17 cellular contexts compared by ENCODE assay signal in the genomic region with DNA sequence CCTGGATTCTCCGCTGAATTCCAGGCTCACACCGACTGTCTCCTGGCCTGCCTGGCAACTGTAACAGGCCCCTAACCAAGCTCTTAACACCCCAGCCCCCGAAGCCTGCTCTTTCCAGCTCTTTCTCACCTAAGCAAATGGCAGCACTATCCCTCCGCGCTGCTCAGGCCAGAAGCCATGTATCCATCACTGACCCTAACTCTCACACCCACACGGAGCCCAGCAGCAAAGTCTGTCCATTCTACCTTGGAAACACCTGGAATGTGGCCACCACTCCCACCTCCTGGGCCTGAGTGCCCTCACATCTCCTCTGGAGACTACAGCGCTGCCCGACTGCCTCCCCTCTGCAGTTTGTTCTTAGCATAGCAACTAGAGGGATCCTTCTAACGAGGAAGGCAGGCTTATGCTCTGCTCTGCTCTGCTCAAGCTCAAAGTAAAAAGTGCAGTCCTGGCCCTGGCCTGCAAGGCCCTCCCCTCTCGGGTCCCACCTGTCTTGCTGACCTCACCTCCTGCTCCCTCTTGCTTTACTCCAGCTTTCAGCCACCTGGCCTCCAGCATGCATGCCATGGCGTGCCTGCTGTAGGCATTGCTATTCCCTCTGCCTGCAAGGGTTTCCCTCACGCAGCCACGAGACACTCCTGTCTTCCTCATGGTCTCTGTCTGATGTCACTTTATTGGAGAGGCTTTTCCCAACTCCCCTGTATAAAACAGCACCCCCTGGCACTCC. TPM values are rescaled to one million over a fixed set of nuclear protein-coding genes. Genes with fewer than 3 reads are reported as not detected.
A peak's percentile ranks its signal among the peaks of the same experiment; 100 is the strongest.
DNase-seq lines count a peak whose midpoint lies in the region; ATAC-seq, FAIRE-seq and TF ChIP-seq lines count a peak whose summit lies in the region.
"Had no signal": no experiment of that assay in that cellular context is flagged by ENCODE, and none has a peak within 500 bp of the region (broad histone marks: within the 10 kb centered on the region; RNA-seq: fewer than 3 reads in every experiment).

No MANE protein-coding gene starts in this region.

- POLR2A ChIA-PET in WTC11 (lab: Charles Lee): interaction anchor here (0.7 to 1.2 kb wide), 2 partner anchors 27 to 48 kb away, joined by 3 to 4 read pairs; no protein-coding TSS in a partner anchor

- H3K9me3 Mint-ChIP-seq in activated naive CD8-positive, alpha-beta T cell (ENCODE audit: low read depth): no peaks in the 10 kb centered on the region
- H3K9me3 Mint-ChIP-seq in activated naive CD8-positive, alpha-beta T cell treated with anti-CD3 and anti-CD28 coated beads, Interleukin-2, amount 50 U/mL, for 24 hours: no peaks in the 10 kb centered on the region
- H3K9me3 Mint-ChIP-seq in WTC11: no peaks in the 10 kb centered on the region
- H3K9me3 Mint-ChIP-seq: nephron had no signal

- peaks cover 21% of the 10 kb centered on the region for H3K4me1 ChIP-seq in iPS-20b (ENCODE audit: insufficient read depth, low read length)

- TF ChIP-seq CTCF in WTC11 (IDR thresholded peaks at IDR 0.05): no peak

- no peaks in the 10 kb centered on the region for H3K9me3 ChIP-seq in iPS-20b (ENCODE audit: insufficient read depth, low read depth, low read length)

- ATAC-seq in activated naive CD8-positive, alpha-beta T cell treated with anti-CD3 and anti-CD28 coated beads, Interleukin-2, amount 50 U/mL, for 24 hours: no peak
- peak; percentile 68 for ATAC-seq in WTC11
- no peak for ATAC-seq in Right ventricle myocardium inferior
- no peak for ATAC-seq in GM19324 (IDR thresholded peaks at IDR 0.05; ENCODE audit: low FRiP score, unreplicated experiment)
- ATAC-seq: activated CD4-positive, alpha-beta T cell treated with anti-CD3 and anti-CD28 coated beads for 36 hours had no signal

- peak overlapping the region; percentile 16 for H3K27ac Mint-ChIP-seq in activated naive CD8-positive, alpha-beta T cell
- no peak overlapping the region for H3K27ac Mint-ChIP-seq in activated naive CD8-positive, alpha-beta T cell treated with anti-CD3 and anti-CD28 coated beads, Interleukin-2, amount 50 U/mL, for 24 hours
- peak overlapping the region; percentile 55 for H3K27ac Mint-ChIP-seq in WTC11
- H3K27ac Mint-ChIP-seq: activated CD4-positive, alpha-beta T cell treated with anti-CD3 and anti-CD28 coated beads for 36 hours had no signal

- peak; percentile 86 for FAIRE-seq in urothelium cell line (lab: Jason Lieb, UNC)
- FAIRE-seq: islet of Langerhans had no signal

- peaks cover 2% of the 10 kb centered on the region for H3K27me3 Mint-ChIP-seq in activated naive CD8-positive, alpha-beta T cell
- no peaks in the 10 kb centered on the region for H3K27me3 Mint-ChIP-seq in activated naive CD8-positive, alpha-beta T cell treated with anti-CD3 and anti-CD28 coated beads, Interleukin-2, amount 50 U/mL, for 24 hours
- no peaks in the 10 kb centered on the region for H3K27me3 Mint-ChIP-seq in WTC11 (ENCODE audit: low read depth)
- H3K27me3 Mint-ChIP-seq: activated CD4-positive, alpha-beta T cell treated with anti-CD3 and anti-CD28 coated beads for 36 hours had no signal

- no peaks in the 10 kb centered on the region for H3K27me3 ChIP-seq in iPS-20b (ENCODE audit: insufficient read depth, low read length)

- H3K36me3 Mint-ChIP-seq in activated naive CD8-positive, alpha-beta T cell: no peaks in the 10 kb centered on the region
- H3K36me3 Mint-ChIP-seq in activated naive CD8-positive, alpha-beta T cell treated with anti-CD3 and anti-CD28 coated beads, Interleukin-2, amount 50 U/mL, for 24 hours (ENCODE audit: low read depth): no peaks in the 10 kb centered on the region
- H3K36me3 Mint-ChIP-seq in WTC11: no peaks in the 10 kb centered on the region

- no peak for DNase-seq in activated naive CD8-positive, alpha-beta T cell treated with anti-CD3 and anti-CD28 coated beads, Interleukin-2, amount 50 U/mL, for 24 hours
- peak; percentile 46 for DNase-seq in WTC11 (ENCODE audit: low spot score)
- DNase-seq in urothelium cell line (ENCODE audit: low spot score): no peak
- DNase-seq in SIG-M5 (lab: John Stamatoyannopoulos, UW): no peak
- no peak for DNase-seq in Right ventricle myocardium inferior (ENCODE audit: missing footprints)
- DNase-seq: activated CD4-positive, alpha-beta T cell treated with anti-CD3 and anti-CD28 coated beads for 36 hours; activated naive CD4-positive, alpha-beta T cell; cortex of kidney; GF-D8; MV-4-11; NCI-H526 treated with DMSO at 0.1 percent for 48 hours had no signal

- no peak overlapping the region for H3K27ac ChIP-seq in iPS-20b (ENCODE audit: low read length)
- H3K27ac ChIP-seq: HL-60 had no signal

- no peak overlapping the region for H3K4me3 ChIP-seq in iPS-20b (ENCODE audit: low read length)

- H3K4me3 Mint-ChIP-seq in activated naive CD8-positive, alpha-beta T cell: no peak overlapping the region
- H3K4me3 Mint-ChIP-seq in activated naive CD8-positive, alpha-beta T cell treated with anti-CD3 and anti-CD28 coated beads, Interleukin-2, amount 50 U/mL, for 24 hours: no peak overlapping the region
- no peak overlapping the region for H3K4me3 Mint-ChIP-seq in WTC11
- H3K4me3 Mint-ChIP-seq: activated CD4-positive, alpha-beta T cell treated with anti-CD3 and anti-CD28 coated beads for 36 hours; nephron had no signal

- peaks cover 21% of the 10 kb centered on the region for H3K4me1 Mint-ChIP-seq in activated naive CD8-positive, alpha-beta T cell (ENCODE audit: low read depth)
- peaks cover 12% of the 10 kb centered on the region for H3K4me1 Mint-ChIP-seq in activated naive CD8-positive, alpha-beta T cell treated with anti-CD3 and anti-CD28 coated beads, Interleukin-2, amount 50 U/mL, for 24 hours
- peaks cover 39% of the 10 kb centered on the region for H3K4me1 Mint-ChIP-seq in WTC11

- intact Hi-C loops in Right ventricle myocardium inferior (cut with DNase I): loop anchor here (5.0 kb wide), 1 partner anchor 52 kb away; no protein-coding TSS in a partner anchor

- H3K36me3 ChIP-seq in iPS-20b (ENCODE audit: insufficient read depth, low read depth, low read length): no peaks in the 10 kb centered on the region

- H3K9ac ChIP-seq in iPS-20b (ENCODE audit: low read depth, low read length): peak overlapping the region; percentile 29; the same call in 1 of the 2 replicates

- CTCF ChIA-PET in WTC11 (lab: Charles Lee): interaction anchor here (0.7 to 7.5 kb wide), 20 partner anchors 8 to 369 kb away, joined by 3 to 218 read pairs (median 4); a partner anchor contains a TSS

TF ChIP-seq in WTC11, 78 proteins besides CTCF, POLR2A, EP300 and RAD21 (continues in another document):
- TF ChIP-seq MXD4 (CRISPR knock-in tag; IDR thresholded peaks at IDR 0.05; ENCODE audit: borderline replicate concordance): no peak
- TF ChIP-seq ZNF396 (CRISPR knock-in tag; IDR thresholded peaks at IDR 0.05; ENCODE audit: borderline replicate concordance): no peak
- TF ChIP-seq, protein P1, sequence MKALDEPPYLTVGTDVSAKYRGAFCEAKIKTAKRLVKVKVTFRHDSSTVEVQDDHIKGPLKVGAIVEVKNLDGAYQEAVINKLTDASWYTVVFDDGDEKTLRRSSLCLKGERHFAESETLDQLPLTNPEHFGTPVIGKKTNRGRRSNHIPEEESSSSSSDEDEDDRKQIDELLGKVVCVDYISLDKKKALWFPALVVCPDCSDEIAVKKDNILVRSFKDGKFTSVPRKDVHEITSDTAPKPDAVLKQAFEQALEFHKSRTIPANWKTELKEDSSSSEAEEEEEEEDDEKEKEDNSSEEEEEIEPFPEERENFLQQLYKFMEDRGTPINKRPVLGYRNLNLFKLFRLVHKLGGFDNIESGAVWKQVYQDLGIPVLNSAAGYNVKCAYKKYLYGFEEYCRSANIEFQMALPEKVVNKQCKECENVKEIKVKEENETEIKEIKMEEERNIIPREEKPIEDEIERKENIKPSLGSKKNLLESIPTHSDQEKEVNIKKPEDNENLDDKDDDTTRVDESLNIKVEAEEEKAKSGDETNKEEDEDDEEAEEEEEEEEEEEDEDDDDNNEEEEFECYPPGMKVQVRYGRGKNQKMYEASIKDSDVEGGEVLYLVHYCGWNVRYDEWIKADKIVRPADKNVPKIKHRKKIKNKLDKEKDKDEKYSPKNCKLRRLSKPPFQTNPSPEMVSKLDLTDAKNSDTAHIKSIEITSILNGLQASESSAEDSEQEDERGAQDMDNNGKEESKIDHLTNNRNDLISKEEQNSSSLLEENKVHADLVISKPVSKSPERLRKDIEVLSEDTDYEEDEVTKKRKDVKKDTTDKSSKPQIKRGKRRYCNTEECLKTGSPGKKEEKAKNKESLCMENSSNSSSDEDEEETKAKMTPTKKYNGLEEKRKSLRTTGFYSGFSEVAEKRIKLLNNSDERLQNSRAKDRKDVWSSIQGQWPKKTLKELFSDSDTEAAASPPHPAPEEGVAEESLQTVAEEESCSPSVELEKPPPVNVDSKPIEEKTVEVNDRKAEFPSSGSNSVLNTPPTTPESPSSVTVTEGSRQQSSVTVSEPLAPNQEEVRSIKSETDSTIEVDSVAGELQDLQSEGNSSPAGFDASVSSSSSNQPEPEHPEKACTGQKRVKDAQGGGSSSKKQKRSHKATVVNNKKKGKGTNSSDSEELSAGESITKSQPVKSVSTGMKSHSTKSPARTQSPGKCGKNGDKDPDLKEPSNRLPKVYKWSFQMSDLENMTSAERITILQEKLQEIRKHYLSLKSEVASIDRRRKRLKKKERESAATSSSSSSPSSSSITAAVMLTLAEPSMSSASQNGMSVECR (CRISPR knock-in tag; IDR thresholded peaks at IDR 0.05; ENCODE audit: borderline replicate concordance): no peak
- TF ChIP-seq, protein P2, sequence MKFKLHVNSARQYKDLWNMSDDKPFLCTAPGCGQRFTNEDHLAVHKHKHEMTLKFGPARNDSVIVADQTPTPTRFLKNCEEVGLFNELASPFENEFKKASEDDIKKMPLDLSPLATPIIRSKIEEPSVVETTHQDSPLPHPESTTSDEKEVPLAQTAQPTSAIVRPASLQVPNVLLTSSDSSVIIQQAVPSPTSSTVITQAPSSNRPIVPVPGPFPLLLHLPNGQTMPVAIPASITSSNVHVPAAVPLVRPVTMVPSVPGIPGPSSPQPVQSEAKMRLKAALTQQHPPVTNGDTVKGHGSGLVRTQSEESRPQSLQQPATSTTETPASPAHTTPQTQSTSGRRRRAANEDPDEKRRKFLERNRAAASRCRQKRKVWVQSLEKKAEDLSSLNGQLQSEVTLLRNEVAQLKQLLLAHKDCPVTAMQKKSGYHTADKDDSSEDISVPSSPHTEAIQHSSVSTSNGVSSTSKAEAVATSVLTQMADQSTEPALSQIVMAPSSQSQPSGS (CRISPR knock-in tag; IDR thresholded peaks at IDR 0.05; ENCODE audit: borderline replicate concordance, low read depth): no peak
- TF ChIP-seq, protein P3, sequence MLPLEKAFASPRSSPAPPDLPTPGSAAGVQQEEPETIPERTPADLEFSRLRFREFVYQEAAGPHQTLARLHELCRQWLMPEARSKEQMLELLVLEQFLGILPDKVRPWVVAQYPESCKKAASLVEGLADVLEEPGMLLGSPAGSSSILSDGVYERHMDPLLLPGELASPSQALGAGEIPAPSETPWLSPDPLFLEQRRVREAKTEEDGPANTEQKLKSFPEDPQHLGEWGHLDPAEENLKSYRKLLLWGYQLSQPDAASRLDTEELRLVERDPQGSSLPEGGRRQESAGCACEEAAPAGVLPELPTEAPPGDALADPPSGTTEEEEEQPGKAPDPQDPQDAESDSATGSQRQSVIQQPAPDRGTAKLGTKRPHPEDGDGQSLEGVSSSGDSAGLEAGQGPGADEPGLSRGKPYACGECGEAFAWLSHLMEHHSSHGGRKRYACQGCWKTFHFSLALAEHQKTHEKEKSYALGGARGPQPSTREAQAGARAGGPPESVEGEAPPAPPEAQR (CRISPR knock-in tag; IDR thresholded peaks at IDR 0.05): no peak

RNA-seq across cellular contexts. Expression of a gene that starts 27.2 kb away (rescaled TPM):
- total RNA-seq in WTC11 (2021) (59.7 to 64.8 TPM (median 62.4 TPM) in 3 replicates), Right ventricle myocardium inferior (48.9 TPM)
